17 cellular contexts compared by ENCODE assay signal in genomic region chr13:84684048-84684662, GRCh38.
DNase-seq lines count a peak whose midpoint lies in the region; ATAC-seq, FAIRE-seq and TF ChIP-seq lines count a peak whose summit lies in the region.
"Had no signal": no experiment of that assay in that cellular context is flagged by ENCODE, and none has a peak within 500 bp of the region (broad histone marks: within the 10 kb centered on the region; RNA-seq: fewer than 3 reads in every experiment).

No MANE protein-coding gene starts in this region.

- H3K9me3 ChIP-seq in liver (ENCODE audit: control insufficient read depth in 4 of 4, low read length in 3 of 4) (no peaks in the 10 kb centered on the region), HepG2 (ENCODE audit: low read length) (peaks cover 13% of the 10 kb centered on the region; the same call in 1 of the 2 replicates), thyroid gland (no peaks in the 10 kb centered on the region)
- H3K9me3 ChIP-seq: Peyer's patch, SJCRH30 had no signal

- H3K27ac Mint-ChIP-seq in glutamatergic neuron (ENCODE audit: unreplicated experiment) = no peak overlapping the region
- no peak overlapping the region for H3K27ac Mint-ChIP-seq in activated CD4-positive, alpha-beta memory T cell treated with anti-CD3 and anti-CD28 coated beads for 36 hours
- H3K27ac Mint-ChIP-seq: CD8-positive, alpha-beta T cell had no signal

- TF ChIP-seq POLR2A in HepG2 (IDR thresholded peaks at IDR 0.05; ENCODE audit: insufficient read depth in 1 of 2, low read depth in 2 of 2, low read length in 2 of 2) (no peak), thyroid gland (IDR thresholded peaks at IDR 0.05) (no peak)

- no peak overlapping the region for H3K4me2 ChIP-seq in HepG2 (ENCODE audit: low read depth, low read length)
- H3K4me2 ChIP-seq: KMS-11 had no signal

- POLR2A ChIA-PET in HepG2 (lab: Yijun Ruan, JAX) = no interaction called here
- POLR2A ChIA-PET in activated CD4-positive, alpha-beta memory T cell treated with anti-CD3 and anti-CD28 coated beads for 36 hours (lab: Charles Lee) = no interaction called here

- TF ChIP-seq CTCF in liver (IDR thresholded peaks at IDR 0.05; ENCODE audit: low read depth, low read length, missing input control) (no peak), HepG2 (CRISPR knock-in tag; IDR thresholded peaks at IDR 0.05) (no peak), thyroid gland (IDR thresholded peaks at IDR 0.05) (no peak), glutamatergic neuron (IDR thresholded peaks at IDR 0.05; ENCODE audit: partially characterized antibody, unreplicated experiment) (no peak)

- H4K20me1 ChIP-seq in HepG2 (ENCODE audit: insufficient read depth, low read length) = no peaks in the 10 kb centered on the region

- CTCF ChIA-PET in HepG2 (lab: Yijun Ruan, JAX; ENCODE audit: low intra/inter-chr PET ratio, low total read pairs) = no interaction called here
- CTCF ChIA-PET in activated CD4-positive, alpha-beta memory T cell treated with anti-CD3 and anti-CD28 coated beads for 36 hours (lab: Charles Lee) = interaction anchor here (0.8 kb wide), 1 partner anchor 12 kb away, joined by 4 read pairs; no protein-coding TSS in a partner anchor

- no peaks in the 10 kb centered on the region for H3K36me3 Mint-ChIP-seq in glutamatergic neuron (ENCODE audit: unreplicated experiment)
- H3K36me3 Mint-ChIP-seq in activated CD4-positive, alpha-beta memory T cell treated with anti-CD3 and anti-CD28 coated beads for 36 hours = no peaks in the 10 kb centered on the region
- H3K36me3 Mint-ChIP-seq: CD8-positive, alpha-beta T cell had no signal

- no TSS peak for BruUV-seq in HepG2 (replicated peaks; lab: Mats Ljungman, UMichigan)

- no peak overlapping the region for H2AFZ ChIP-seq in HepG2 (ENCODE audit: low read length)

- no peak for TF ChIP-seq RAD21 in liver (IDR thresholded peaks at IDR 0.05)
- no peak for TF ChIP-seq RAD21 in HepG2 (CRISPR knock-in tag; IDR thresholded peaks at IDR 0.05)

- H3K27ac ChIP-seq in liver (ENCODE audit: low read depth in 1 of 2, low read length in 2 of 2) (no peak overlapping the region), HepG2 (ENCODE audit: extremely low read length, insufficient read depth, low read length) (no peak overlapping the region), thyroid gland (peak overlapping the region in 2 of 3 donors; percentile 58 to 71)
- H3K27ac ChIP-seq: KMS-11, Peyer's patch, SJCRH30 had no signal

- H3K9me3 Mint-ChIP-seq in glutamatergic neuron (ENCODE audit: unreplicated experiment) = no peaks in the 10 kb centered on the region
- no peaks in the 10 kb centered on the region for H3K9me3 Mint-ChIP-seq in activated CD4-positive, alpha-beta memory T cell treated with anti-CD3 and anti-CD28 coated beads for 36 hours
- H3K9me3 Mint-ChIP-seq: CD8-positive, alpha-beta T cell had no signal

- H3K36me3 ChIP-seq in liver (ENCODE audit: control insufficient read depth in 4 of 4, insufficient read depth in 3 of 4, low read depth in 1 of 4, low read length in 3 of 4) (no peaks in the 10 kb centered on the region), HepG2 (replicated peaks in 1 of 2; ENCODE audit: control insufficient read depth in 1 of 2, insufficient read depth in 2 of 2, low read length in 2 of 2) (no peaks in the 10 kb centered on the region), thyroid gland (no peaks in the 10 kb centered on the region)
- H3K36me3 ChIP-seq: Peyer's patch, SJCRH30 had no signal

- H3K4me3 ChIP-seq in liver (ENCODE audit: low read depth in 1 of 3, low read length in 3 of 3) (no peak overlapping the region), HepG2 (replicated peaks in 1 of 3; ENCODE audit: insufficient read depth in 1 of 3, low read depth in 2 of 3, low read length in 3 of 3) (no peak overlapping the region), thyroid gland (replicated peaks in 1 of 3) (no peak overlapping the region)
- H3K4me3 ChIP-seq: Peyer's patch, SJCRH30 had no signal

- H3K79me2 ChIP-seq in HepG2 (ENCODE audit: insufficient read depth, low read length) = no peaks in the 10 kb centered on the region

- no peak for DNase-seq in HepG2 (ENCODE audit: low spot score)
- peak; percentile 44 for DNase-seq in NCI-H69 (lab: John Stamatoyannopoulos, UW)
- no peak for DNase-seq in left ventricle myocardium superior
- peak; percentile 54 to 57 for DNase-seq in thyroid gland
- no peak for DNase-seq in glutamatergic neuron
- no peak for DNase-seq in hippocampal formation (lab: John Stamatoyannopoulos, UW)
- no peak for DNase-seq in activated CD4-positive, alpha-beta memory T cell treated with anti-CD3 and anti-CD28 coated beads for 36 hours
- DNase-seq: CD8-positive, alpha-beta T cell; GOT3; MM.1S; NCI-H187 treated with DMSO at 0.1 percent for 48 hours; NCI-H526 treated with DMSO at 0.1 percent for 48 hours; Peyer's patch; SW 1271 had no signal

- no peak overlapping the region for H3K4me3 Mint-ChIP-seq in glutamatergic neuron (ENCODE audit: unreplicated experiment)
- H3K4me3 Mint-ChIP-seq in activated CD4-positive, alpha-beta memory T cell treated with anti-CD3 and anti-CD28 coated beads for 36 hours = no peak overlapping the region
- H3K4me3 Mint-ChIP-seq: CD8-positive, alpha-beta T cell had no signal

- no peaks in the 10 kb centered on the region for H3K27me3 Mint-ChIP-seq in glutamatergic neuron (ENCODE audit: unreplicated experiment)
- no peaks in the 10 kb centered on the region for H3K27me3 Mint-ChIP-seq in activated CD4-positive, alpha-beta memory T cell treated with anti-CD3 and anti-CD28 coated beads for 36 hours

- TF ChIP-seq EP300 in HepG2 (IDR thresholded peaks at IDR 0.05; ENCODE audit: low read depth in 2 of 2, low read length in 2 of 2) (no peak), HepG2 (CRISPR knock-in tag; IDR thresholded peaks at IDR 0.05; ENCODE audit: borderline replicate concordance) (no peak)

- in situ Hi-C loops in HepG2 (cut with HindIII; ENCODE audit: extremely low pct_ligation_motif_present, low pct_unique_long_range_greater_than_20kb) = no loop called here

- WGBS in liver = 49% methylated on average over 3 of the region's 3 CpGs
- 2% methylated on average over 3 of the region's 3 CpGs for WGBS in HepG2 (ENCODE audit: low lambda C conversion rate)
- 33 to 38% methylated on average over 3 of the region's 3 CpGs for WGBS in thyroid gland, 2 donors

- ATAC-seq in HepG2 (no peak), left ventricle myocardium superior (peak; percentile 89)
- ATAC-seq: CD8-positive, alpha-beta T cell had no signal

- no peaks in the 10 kb centered on the region for H3K4me1 Mint-ChIP-seq in glutamatergic neuron (ENCODE audit: low read depth, unreplicated experiment)
- H3K4me1 Mint-ChIP-seq in activated CD4-positive, alpha-beta memory T cell treated with anti-CD3 and anti-CD28 coated beads for 36 hours (ENCODE audit: low read depth) = no peaks in the 10 kb centered on the region

- no peak for FAIRE-seq in HepG2 (lab: Jason Lieb, UNC)

- H3K9ac ChIP-seq in liver (ENCODE audit: low read depth in 1 of 2, low read length in 2 of 2) = no peak overlapping the region
- no peak overlapping the region for H3K9ac ChIP-seq in HepG2 (ENCODE audit: insufficient read depth, low read depth, low read length)
- H3K9ac ChIP-seq: KMS-11 had no signal

- H3K4me1 ChIP-seq in liver (ENCODE audit: control insufficient read depth in 4 of 4, insufficient read depth in 4 of 4, low read length in 3 of 4) = peaks cover 0 to 5% (median 2%) of the 10 kb centered on the region in 4 donors
- no peaks in the 10 kb centered on the region for H3K4me1 ChIP-seq in HepG2 (ENCODE audit: insufficient read depth, low read length)
- H3K4me1 ChIP-seq in thyroid gland = peaks cover 25 to 31% of the 10 kb centered on the region in 2 donors
- H3K4me1 ChIP-seq: Peyer's patch had no signal

- H3K27me3 ChIP-seq in liver (ENCODE audit: control insufficient read depth in 4 of 4, insufficient read depth in 4 of 4, low read length in 3 of 4) (no peaks in the 10 kb centered on the region), HepG2 (ENCODE audit: control insufficient read depth in 1 of 2, insufficient read depth in 2 of 2, low read length in 2 of 2) (no peaks in the 10 kb centered on the region), thyroid gland (no peaks in the 10 kb centered on the region)
- H3K27me3 ChIP-seq: Peyer's patch, SJCRH30 had no signal

- intact Hi-C loops in HepG2 (cut with micrococcal nuclease; ENCODE audit: unreplicated experiment) = no loop called here
- intact Hi-C loops in left ventricle myocardium superior (cut with micrococcal nuclease) = no loop called here
- intact Hi-C loops in thyroid gland (cut with DNase I) = no loop called here
- intact Hi-C loops in activated CD4-positive, alpha-beta memory T cell treated with anti-CD3 and anti-CD28 coated beads for 36 hours (cut with micrococcal nuclease) = no loop called here

TF ChIP-seq in liver, 16 proteins besides CTCF, POLR2A, EP300 and RAD21:
- TF ChIP-seq EGR1 (IDR thresholded peaks at IDR 0.05; ENCODE audit: low read depth in 2 of 2) = no peak
- TF ChIP-seq RXRA (IDR thresholded peaks at IDR 0.05) = peak in 1 of 2 donors; percentile 76
- peak; percentile 11 for TF ChIP-seq YY1 (IDR thresholded peaks at IDR 0.05)

TF ChIP-seq in HepG2, 621 proteins besides CTCF, POLR2A, EP300 and RAD21:
- TF ChIP-seq BRF2 (CRISPR knock-in tag; IDR thresholded peaks at IDR 0.05) (no peak), ATAD3A (CRISPR knock-in tag; IDR thresholded peaks at IDR 0.05) (no peak), ZBTB38 (CRISPR knock-in tag; IDR thresholded peaks at IDR 0.05) (no peak), ZNF235 (CRISPR knock-in tag; IDR thresholded peaks at IDR 0.05; ENCODE audit: borderline replicate concordance) (no peak), ZNF282 (IDR thresholded peaks at IDR 0.05; ENCODE audit: partially characterized antibody) (no peak), HNRNPL (IDR thresholded peaks at IDR 0.05; ENCODE audit: low read depth, low read length) (no peak), ZMYM4 (CRISPR knock-in tag; IDR thresholded peaks at IDR 0.05) (no peak), SNAI1 (CRISPR knock-in tag; IDR thresholded peaks at IDR 0.05; ENCODE audit: borderline replicate concordance) (no peak), ZNF382 (CRISPR knock-in tag; IDR thresholded peaks at IDR 0.05; ENCODE audit: borderline replicate concordance) (no peak), RARG (CRISPR knock-in tag; IDR thresholded peaks at IDR 0.05; ENCODE audit: low read depth) (no peak)

Comparison
In these comparisons a context has a peak if more than half of its experiments do, and no peak if none do; other contexts are left out.
1. H3K27ac ChIP-seq: peak in thyroid gland (2 of 3); none in liver (0 of 2) and HepG2 (single experiment).
2. DNase-seq: peak in NCI-H69 (single experiment) and thyroid gland (2 of 2); none in HepG2 (single experiment), left ventricle myocardium superior (single experiment), glutamatergic neuron (single experiment), hippocampal formation (0 of 2) and activated CD4-positive, alpha-beta memory T cell treated with anti-CD3 and anti-CD28 coated beads for 36 hours (single experiment).